Comparison of ENCODE assay signal across 19 cellular contexts in the genomic region with DNA sequence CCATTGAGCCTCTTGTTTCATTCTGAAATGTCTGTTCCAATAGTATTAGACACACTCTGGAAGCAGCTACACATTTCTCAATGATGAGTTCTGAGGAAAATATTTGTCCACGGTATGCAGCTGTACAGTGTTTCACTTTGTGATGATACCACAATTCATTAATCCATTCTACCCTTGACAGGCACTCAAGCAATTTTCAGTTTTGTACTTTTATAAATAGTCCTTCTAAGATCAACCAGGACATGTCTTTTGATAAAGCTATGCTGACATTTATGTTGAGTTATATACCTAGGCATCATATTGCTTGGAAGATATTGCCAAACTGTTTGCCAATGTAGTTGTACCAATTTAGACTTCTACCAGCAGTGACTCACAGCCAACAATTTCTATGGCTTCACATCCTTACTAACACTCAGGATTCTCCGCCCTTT.
A peak's percentile ranks its signal among the peaks of the same experiment; 100 is the strongest.
DNase-seq lines count a peak whose midpoint lies in the region; ATAC-seq and TF ChIP-seq lines count a peak whose summit lies in the region.
"Had no signal": no experiment of that assay in that cellular context is flagged by ENCODE, and none has a peak within 500 bp of the region (broad histone marks: within the 10 kb centered on the region; RNA-seq: fewer than 3 reads in every experiment).

No MANE protein-coding gene starts in this region.

- CTCF ChIA-PET in activated CD8-positive, alpha-beta T cell treated with anti-CD3 and anti-CD28 coated beads, Interleukin-2, amount 10 ng/mL, durations not matched to agents 7 days and 5 days (lab: Charles Lee): no interaction called here

- ATAC-seq in activated CD8-positive, alpha-beta T cell treated with anti-CD3 and anti-CD28 coated beads, Interleukin-2, amount 10 ng/mL, durations not matched to agents 7 days and 5 days: no peak
- no peak for ATAC-seq in GM21528 (IDR thresholded peaks at IDR 0.05; ENCODE audit: low FRiP score, unreplicated experiment)
- ATAC-seq: naive thymus-derived CD8-positive, alpha-beta T cell had no signal

- H3K27me3 Mint-ChIP-seq in activated CD8-positive, alpha-beta T cell treated with anti-CD3 and anti-CD28 coated beads, Interleukin-2, amount 10 ng/mL, durations not matched to agents 7 days and 5 days (ENCODE audit: low read depth): no peaks in the 10 kb centered on the region
- H3K27me3 Mint-ChIP-seq: activated naive CD8-positive, alpha-beta T cell had no signal

- POLR2A ChIA-PET in activated CD8-positive, alpha-beta T cell treated with anti-CD3 and anti-CD28 coated beads, Interleukin-2, amount 10 ng/mL, durations not matched to agents 7 days and 5 days (lab: Charles Lee): no interaction called here

- H3K36me3 Mint-ChIP-seq in activated CD8-positive, alpha-beta T cell treated with anti-CD3 and anti-CD28 coated beads, Interleukin-2, amount 10 ng/mL, durations not matched to agents 7 days and 5 days (ENCODE audit: low read depth): no peaks in the 10 kb centered on the region
- H3K36me3 Mint-ChIP-seq: activated naive CD8-positive, alpha-beta T cell had no signal

- H3K4me1 ChIP-seq in ACC112 (ENCODE audit: control insufficient read depth, insufficient read depth, low read length, unreplicated experiment): peaks cover 37% of the 10 kb centered on the region
- H3K4me1 ChIP-seq: esophagus squamous epithelium, prostate gland had no signal

- H3K27ac Mint-ChIP-seq in activated CD8-positive, alpha-beta T cell treated with anti-CD3 and anti-CD28 coated beads, Interleukin-2, amount 10 ng/mL, durations not matched to agents 7 days and 5 days: no peak overlapping the region
- H3K27ac Mint-ChIP-seq: activated naive CD8-positive, alpha-beta T cell; naive thymus-derived CD8-positive, alpha-beta T cell had no signal

- H3K79me2 ChIP-seq in ACC112 (ENCODE audit: control insufficient read depth, insufficient read depth, low read length, unreplicated experiment): no peaks in the 10 kb centered on the region

- H3K4me1 Mint-ChIP-seq in activated CD8-positive, alpha-beta T cell treated with anti-CD3 and anti-CD28 coated beads, Interleukin-2, amount 10 ng/mL, durations not matched to agents 7 days and 5 days (ENCODE audit: low read depth): no peaks in the 10 kb centered on the region

- H3K4me3 ChIP-seq in ACC112 (ENCODE audit: low read depth, low read length) (peak overlapping the region; percentile 61; the same call in 1 of the 2 replicates), astrocyte of the spinal cord (ENCODE audit: low read depth, low read length) (no peak overlapping the region)
- H3K4me3 ChIP-seq: esophagus squamous epithelium, prostate gland had no signal

- H2AFZ ChIP-seq in ACC112 (ENCODE audit: low read length, unreplicated experiment): peak overlapping the region; percentile 61

- peak overlapping the region; percentile 74 for H3K27ac ChIP-seq in ACC112 (ENCODE audit: low read depth, low read length)
- H3K27ac ChIP-seq: esophagus squamous epithelium, prostate gland had no signal

- in situ Hi-C loops in astrocyte of the spinal cord (cut with HindIII; ENCODE audit: low sequenced_read_pairs): no loop called here

- no peaks in the 10 kb centered on the region for H3K36me3 ChIP-seq in ACC112 (ENCODE audit: insufficient read depth, low read length)
- H3K36me3 ChIP-seq: esophagus squamous epithelium, prostate gland had no signal

- no peaks in the 10 kb centered on the region for H3K9me3 Mint-ChIP-seq in activated CD8-positive, alpha-beta T cell treated with anti-CD3 and anti-CD28 coated beads, Interleukin-2, amount 10 ng/mL, durations not matched to agents 7 days and 5 days (ENCODE audit: insufficient read depth)

- no peak overlapping the region for H3K4me3 Mint-ChIP-seq in activated CD8-positive, alpha-beta T cell treated with anti-CD3 and anti-CD28 coated beads, Interleukin-2, amount 10 ng/mL, durations not matched to agents 7 days and 5 days
- H3K4me3 Mint-ChIP-seq: activated naive CD8-positive, alpha-beta T cell; naive thymus-derived CD8-positive, alpha-beta T cell had no signal

- no peaks in the 10 kb centered on the region for H3K27me3 ChIP-seq in ACC112 (ENCODE audit: insufficient read depth, low read length)
- H3K27me3 ChIP-seq: esophagus squamous epithelium had no signal

- TF ChIP-seq CTCF in astrocyte of the spinal cord (IDR thresholded peaks at IDR 0.05; ENCODE audit: low read depth, low read length): no peak

- DNase-seq in HS-5 (ENCODE audit: low read depth) (peak; percentile 62), astrocyte of the spinal cord (ENCODE audit: low read depth, low spot score) (peak; percentile 69), iris pigment epithelial cell (ENCODE audit: low read depth) (peak; percentile 90), anterior cingulate cortex (lab: John Stamatoyannopoulos, UW) (no peak), COLO668 (lab: John Stamatoyannopoulos, UW; ENCODE audit: unreplicated experiment) (no peak)
- no peak for DNase-seq in activated CD8-positive, alpha-beta T cell treated with anti-CD3 and anti-CD28 coated beads, Interleukin-2, amount 10 ng/mL, durations not matched to agents 7 days and 5 days
- DNase-seq: activated CD4-positive, alpha-beta T cell treated with anti-CD3 and anti-CD28 coated beads for 4 hours; activated T-cell treated with anti-CD3 and anti-CD28 coated beads, Interleukin-2, amount 50 U/mL, for 1 hour; Calu3; cortex of kidney; esophagus squamous epithelium; MV-4-11; naive thymus-derived CD8-positive, alpha-beta T cell; Right ventricle myocardium superior; substantia nigra had no signal

Comparison
In these comparisons a context has a peak if more than half of its experiments do, and no peak if none do; other contexts are left out.
1. DNase-seq: peak in HS-5 (single experiment), astrocyte of the spinal cord (single experiment) and iris pigment epithelial cell (single experiment); none in anterior cingulate cortex (0 of 58), COLO668 (single experiment) and activated CD8-positive, alpha-beta T cell treated with anti-CD3 and anti-CD28 coated beads, Interleukin-2, amount 10 ng/mL, durations not matched to agents 7 days and 5 days (single experiment).